8 cellular contexts compared by ENCODE assay signal in the genomic region with DNA sequence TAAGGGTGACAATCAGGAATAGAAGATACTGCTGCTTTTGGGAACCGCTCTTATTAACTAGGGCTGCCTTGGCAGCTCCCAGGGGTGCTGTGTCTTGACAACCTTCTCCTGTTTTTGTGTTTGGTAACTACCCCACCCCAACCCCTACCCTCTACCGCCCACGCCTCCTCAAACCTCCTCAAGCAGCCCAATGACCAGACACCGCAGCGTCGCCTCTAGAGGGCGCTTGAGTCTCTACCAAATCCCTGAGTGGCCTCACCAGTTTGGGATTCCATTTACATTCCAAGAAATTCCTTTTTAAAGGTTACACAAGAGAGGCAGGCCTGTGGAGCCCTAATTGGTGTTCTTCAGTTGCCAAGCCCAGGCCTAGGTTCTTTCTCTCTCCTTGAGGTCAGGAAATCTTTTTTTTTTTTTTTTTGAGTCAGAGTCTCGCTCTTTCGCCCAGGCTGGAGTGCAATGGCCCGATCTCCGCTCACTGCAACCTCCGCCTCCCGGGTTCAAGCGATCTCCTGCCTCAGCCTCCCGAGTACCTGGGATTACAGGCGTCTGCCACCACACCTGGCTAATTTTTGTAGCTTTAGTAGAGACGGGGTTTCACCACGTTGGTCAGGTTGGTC.
DNase-seq lines count a peak whose midpoint lies in the region; ATAC-seq and TF ChIP-seq lines count a peak whose summit lies in the region.

No MANE protein-coding gene starts in this region.

- H3K4me1 ChIP-seq in adrenal gland (replicated peaks in 1 of 2), result no peaks in the 10 kb centered on the region
- peaks cover 0 to 14% of the 10 kb centered on the region in 2 donors for H3K4me1 ChIP-seq in right atrium auricular region

- TF ChIP-seq CTCF in GM12872 (IDR thresholded peaks at IDR 0.05; ENCODE audit: insufficient read depth, low read depth, low read length) (peak; percentile 82), adrenal gland (IDR thresholded peaks at IDR 0.05) (peak; percentile 65 to 86 (median 74)), right atrium auricular region (IDR thresholded peaks at IDR 0.05) (peak; percentile 62 to 76)

- intact Hi-C loops in adrenal gland (cut with DNase I), result loop anchor here (5.0 to 10.0 kb wide), 2 partner anchors 191 to 194 kb away; no protein-coding TSS in a partner anchor
- intact Hi-C loops in sciatic nerve (cut with DNase I), result no loop called here

- H3K9me3 ChIP-seq in adrenal gland (replicated peaks in 1 of 3) (no peaks in the 10 kb centered on the region), right atrium auricular region (no peaks in the 10 kb centered on the region)

- H3K36me3 ChIP-seq in adrenal gland (replicated peaks in 1 of 2), result no peaks in the 10 kb centered on the region
- no peaks in the 10 kb centered on the region for H3K36me3 ChIP-seq in right atrium auricular region

- ATAC-seq in sciatic nerve (peak; percentile 90), HG03097 (IDR thresholded peaks at IDR 0.05; ENCODE audit: low FRiP score, unreplicated experiment) (no peak)

- WGBS in adrenal gland, 4 donors, result 63 to 69% (median 63%) methylated on average over 18 of the region's 18 CpGs

- H3K27me3 ChIP-seq in adrenal gland, result no peaks in the 10 kb centered on the region
- no peaks in the 10 kb centered on the region for H3K27me3 ChIP-seq in right atrium auricular region

- H3K4me3 ChIP-seq in adrenal gland (no peak overlapping the region), right atrium auricular region (no peak overlapping the region)

- no peak for TF ChIP-seq POLR2A in adrenal gland (IDR thresholded peaks at IDR 0.05)

- H3K27ac ChIP-seq in adrenal gland (peak overlapping the region in 1 of 5 donors; percentile 48), right atrium auricular region (peak overlapping the region; percentile 17 to 31)

- DNase-seq in AG08395 (ENCODE audit: low spot score) (peak; percentile 89), NCI-H748 (lab: John Stamatoyannopoulos, UW; ENCODE audit: unreplicated experiment) (peak; percentile 78), adrenal gland (peak; percentile 69 to 87 (median 79)), right atrium auricular region (ENCODE audit: low spot score) (peak; percentile 73), sciatic nerve (ENCODE audit: low spot score) (peak; percentile 72), NCI-H774 (lab: John Stamatoyannopoulos, UW) (no peak)
